Comparison of ENCODE assay signal across 8 cellular contexts in the genomic region with DNA sequence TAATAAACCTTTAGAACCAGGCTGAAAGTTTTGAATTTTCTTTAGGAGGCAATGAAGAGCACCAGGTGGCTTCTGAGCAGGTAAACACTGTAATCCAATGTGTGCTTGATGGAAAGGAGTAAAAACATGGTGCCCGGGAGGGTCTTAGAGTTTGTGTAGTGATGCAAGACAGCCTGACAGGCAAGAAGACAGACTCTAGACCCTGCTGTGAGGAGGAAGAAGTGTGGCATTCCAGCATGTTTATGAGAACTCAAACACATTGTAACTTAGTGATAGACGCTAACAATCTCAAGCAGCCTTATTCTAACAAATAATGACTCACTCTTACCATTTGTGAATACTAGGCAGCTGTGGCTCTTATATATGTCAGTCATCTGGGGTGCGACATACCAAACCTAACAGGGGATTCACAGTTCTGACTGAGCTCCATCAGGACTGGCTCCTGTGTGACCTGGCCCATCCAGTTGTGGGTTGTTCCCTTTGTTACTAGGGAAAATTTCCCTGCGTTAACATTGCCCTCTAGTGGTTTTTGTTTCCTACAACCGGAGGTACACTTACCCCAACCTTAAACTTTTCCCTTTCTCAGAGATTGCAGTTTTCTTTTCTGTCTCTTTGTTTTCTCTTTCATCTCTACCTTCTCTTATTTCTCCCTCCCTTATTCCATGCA. TPM values are rescaled to one million over a fixed set of nuclear protein-coding genes. Genes with fewer than 3 reads are reported as not detected.
DNase-seq lines count a peak whose midpoint lies in the region; ATAC-seq and TF ChIP-seq lines count a peak whose summit lies in the region.

No MANE protein-coding gene starts in this region.

- H3K4me3 ChIP-seq in CD4-positive, alpha-beta memory T cell (ENCODE audit: low read length in 2 of 2), result no peak overlapping the region
- H3K4me3 ChIP-seq in heart left ventricle (no peak overlapping the region), gastrocnemius medialis (no peak overlapping the region)

- POLR2A ChIA-PET in CD4-positive, alpha-beta memory T cell (lab: Charles Lee; ENCODE audit: partially characterized antibody), result interaction anchor here (0.9 to 1.0 kb wide), 3 partner anchors 28 to 313 kb away, joined by 3 to 4 read pairs (median 3); no protein-coding TSS in a partner anchor

- intact Hi-C loops in CD4-positive, alpha-beta memory T cell (cut with micrococcal nuclease), result loop anchor here (1.0 to 5.0 kb wide), 4 partner anchors 119 to 404 kb away; no protein-coding TSS in a partner anchor
- intact Hi-C loops in activated naive CD4-positive, alpha-beta T cell treated with anti-CD3 and anti-CD28 coated beads for 36 hours (cut with micrococcal nuclease), result loop anchor here (1.0 to 10.0 kb wide), 15 partner anchors 31 to 949 kb away; a partner anchor contains a TSS
- intact Hi-C loops in heart left ventricle (cut with DNase I), result loop anchor here (1.0 to 10.0 kb wide), 6 partner anchors 241 to 404 kb away; no protein-coding TSS in a partner anchor
- intact Hi-C loops in gastrocnemius medialis (cut with DNase I; ENCODE audit: low total_unique reads), result loop anchor here (1.0 kb wide), 2 partner anchors 391 to 404 kb away; no protein-coding TSS in a partner anchor

- H3K36me3 ChIP-seq in CD4-positive, alpha-beta memory T cell (ENCODE audit: insufficient read depth, low read length), result no peaks in the 10 kb centered on the region
- no peaks in the 10 kb centered on the region for H3K36me3 ChIP-seq in heart left ventricle
- H3K36me3 ChIP-seq in gastrocnemius medialis, result no peaks in the 10 kb centered on the region

- peak overlapping the region in 6 of 7 donors; percentile 34 to 88 (median 58) for H3K27ac Mint-ChIP-seq in CD4-positive, alpha-beta memory T cell
- peak overlapping the region; percentile 84 for H3K27ac Mint-ChIP-seq in activated naive CD4-positive, alpha-beta T cell treated with anti-CD3 and anti-CD28 coated beads for 36 hours

- peaks cover 26% of the 10 kb centered on the region for H3K4me1 ChIP-seq in CD4-positive, alpha-beta memory T cell (ENCODE audit: insufficient read depth, low read length)
- H3K4me1 ChIP-seq in heart left ventricle, result peaks cover 0 to 24% (median 0%) of the 10 kb centered on the region in 12 donors
- H3K4me1 ChIP-seq in gastrocnemius medialis, result no peaks in the 10 kb centered on the region

- no peaks in the 10 kb centered on the region for H3K27me3 ChIP-seq in CD4-positive, alpha-beta memory T cell (ENCODE audit: insufficient read depth, low read length)
- peaks cover 0 to 16% (median 0%) of the 10 kb centered on the region in 9 donors for H3K27me3 ChIP-seq in heart left ventricle
- H3K27me3 ChIP-seq in gastrocnemius medialis, result no peaks in the 10 kb centered on the region

- in situ Hi-C loops in gastrocnemius medialis (cut with MboI; ENCODE audit: low sequenced_read_pairs in 4 of 4), result loop anchor here in 2 of 4 donors (25.0 kb wide), 1 partner anchor 399 kb away; no protein-coding TSS in a partner anchor

- no peaks in the 10 kb centered on the region for H3K9me3 Mint-ChIP-seq in CD4-positive, alpha-beta memory T cell
- no peaks in the 10 kb centered on the region for H3K9me3 Mint-ChIP-seq in activated naive CD4-positive, alpha-beta T cell treated with anti-CD3 and anti-CD28 coated beads for 36 hours

- peak; percentile 56 for ATAC-seq in HG03521 (IDR thresholded peaks at IDR 0.05; ENCODE audit: unreplicated experiment)
- peak; percentile 58 to 85 (median 82) for ATAC-seq in heart left ventricle
- ATAC-seq in gastrocnemius medialis, result peak; percentile 56 to 60

- peak; percentile 54 to 82 (median 58) for DNase-seq in CD4-positive, alpha-beta memory T cell
- DNase-seq in GM19238 (ENCODE audit: insufficient read length, low spot score) (peak; percentile 8), SIG-M5 (lab: John Stamatoyannopoulos, UW) (peak; percentile 42), heart left ventricle (peak in 2 of 5 donors; percentile 19 to 26), gastrocnemius medialis (no peak), NCI-H345 (lab: John Stamatoyannopoulos, UW) (no peak)
- DNase-seq in activated naive CD4-positive, alpha-beta T cell treated with anti-CD3 and anti-CD28 coated beads for 36 hours, result peak; percentile 77

- H3K27me3 Mint-ChIP-seq in CD4-positive, alpha-beta memory T cell, result no peaks in the 10 kb centered on the region
- no peaks in the 10 kb centered on the region for H3K27me3 Mint-ChIP-seq in activated naive CD4-positive, alpha-beta T cell treated with anti-CD3 and anti-CD28 coated beads for 36 hours (ENCODE audit: low read depth)

- H3K36me3 Mint-ChIP-seq in CD4-positive, alpha-beta memory T cell, result no peaks in the 10 kb centered on the region
- H3K36me3 Mint-ChIP-seq in activated naive CD4-positive, alpha-beta T cell treated with anti-CD3 and anti-CD28 coated beads for 36 hours (ENCODE audit: low read depth), result no peaks in the 10 kb centered on the region

- WGBS in heart left ventricle, 4 donors, result 27 to 31% (median 28%) methylated on average over 5 of the region's 5 CpGs

- no peak for TF ChIP-seq POLR2A in heart left ventricle (IDR thresholded peaks at IDR 0.05)
- no peak for TF ChIP-seq POLR2A in gastrocnemius medialis (IDR thresholded peaks at IDR 0.05)

- TF ChIP-seq CTCF in heart left ventricle (IDR thresholded peaks at IDR 0.05) (peak; percentile 38 to 68 (median 58)), gastrocnemius medialis (IDR thresholded peaks at IDR 0.05 in 4 of 5, conservative IDR thresholded peaks at IDR 0.05 in 1 of 5) (peak in 4 of 5 experiments; percentile 33 to 56 (median 42))

- CTCF ChIA-PET in CD4-positive, alpha-beta memory T cell (lab: Charles Lee; ENCODE audit: partially characterized antibody), result interaction anchor here (0.7 to 3.6 kb wide), 20 partner anchors 9 to 742 kb away, joined by 3 to 25 read pairs (median 4); no protein-coding TSS in a partner anchor
- CTCF ChIA-PET in activated naive CD4-positive, alpha-beta T cell treated with anti-CD3 and anti-CD28 coated beads for 36 hours (lab: Charles Lee), result interaction anchor here (0.5 to 1.3 kb wide), 13 partner anchors 9 to 404 kb away, joined by 3 to 7 read pairs (median 4); no protein-coding TSS in a partner anchor

- no peaks in the 10 kb centered on the region for H3K9me3 ChIP-seq in CD4-positive, alpha-beta memory T cell (ENCODE audit: control insufficient read depth in 1 of 2, low read length in 2 of 2)
- H3K9me3 ChIP-seq in heart left ventricle, result no peaks in the 10 kb centered on the region
- no peaks in the 10 kb centered on the region for H3K9me3 ChIP-seq in gastrocnemius medialis

- peaks cover 15 to 28% (median 24%) of the 10 kb centered on the region in 4 donors for H3K4me1 Mint-ChIP-seq in CD4-positive, alpha-beta memory T cell
- H3K4me1 Mint-ChIP-seq in activated naive CD4-positive, alpha-beta T cell treated with anti-CD3 and anti-CD28 coated beads for 36 hours (ENCODE audit: low read depth), result peaks cover 27% of the 10 kb centered on the region

- H3K4me3 Mint-ChIP-seq in CD4-positive, alpha-beta memory T cell, result peak overlapping the region in 2 of 8 donors; percentile 16 to 21
- H3K4me3 Mint-ChIP-seq in activated naive CD4-positive, alpha-beta T cell treated with anti-CD3 and anti-CD28 coated beads for 36 hours, result no peak overlapping the region

- H3K27ac ChIP-seq in CD4-positive, alpha-beta memory T cell (ENCODE audit: low read depth, low read length), result no peak overlapping the region
- H3K27ac ChIP-seq in heart left ventricle, result no peak overlapping the region
- H3K27ac ChIP-seq in gastrocnemius medialis, result no peak overlapping the region

RNA-seq across cellular contexts. Expression of a gene that starts 53.8 kb away (rescaled TPM):
- 1 to 10 TPM in 1 of 2 experiments, under 1 TPM in 1; 0.61 to 1.0 TPM for total RNA-seq in CD4-positive, alpha-beta memory T cell
- not detected for polyA plus RNA-seq in CD4-positive, alpha-beta memory T cell
- not detected for total RNA-seq in activated naive CD4-positive, alpha-beta T cell treated with anti-CD3 and anti-CD28 coated beads for 36 hours
- total RNA-seq in heart left ventricle, result 100 to 1,000 TPM in 1 of 9 donors, 10 to 100 TPM in 6, 1 to 10 TPM in 2; 4.7 to 162 (median 28.3) TPM
- polyA plus RNA-seq in heart left ventricle, result 10 to 100 TPM in 1 of 2 donors, 1 to 10 TPM in 1; 9.5 to 27.4 TPM
- total RNA-seq in gastrocnemius medialis, result 10 to 100 TPM; 17.8 to 39.1 (median 28.4) TPM

Comparison
In these comparisons a context has a peak if more than half of its experiments do, and no peak if none do; other contexts are left out.
1. DNase-seq: peak in CD4-positive, alpha-beta memory T cell (5 of 5), GM19238 (single experiment), SIG-M5 (single experiment) and activated naive CD4-positive, alpha-beta T cell treated with anti-CD3 and anti-CD28 coated beads for 36 hours (single experiment); none in gastrocnemius medialis (0 of 2) and NCI-H345 (single experiment).
2. Peak in every context shown above with its lines, with median percentiles within 50 percentile points of each other: ATAC-seq.